8 cellular contexts compared by ENCODE assay signal in genomic region chr17:81509048-81509686, GRCh38. TPM values are rescaled to one million over a fixed set of nuclear protein-coding genes. Genes with fewer than 3 reads are reported as not detected.
DNase-seq lines count a peak whose midpoint lies in the region; ATAC-seq, FAIRE-seq and TF ChIP-seq lines count a peak whose summit lies in the region.

No MANE protein-coding gene starts in this region.

- H3K23ac ChIP-seq in IMR-90 (ENCODE audit: low read depth, low read length), result peak overlapping the region; percentile 68

- no peak overlapping the region for H2AK5ac ChIP-seq in IMR-90 (ENCODE audit: low read depth, low read length)

- peak overlapping the region; percentile 19 for H2BK5ac ChIP-seq in IMR-90 (ENCODE audit: low read depth, low read length, poor library complexity, severe bottlenecking)

- POLR2A ChIA-PET in Caco-2 (lab: Charles Lee), result interaction anchor here (0.6 to 1.3 kb wide), 8 partner anchors 9 to 352 kb away, joined by 3 to 8 read pairs (median 4); partner anchors contain the start of genes BAHCC1 and CEP131
- POLR2A ChIA-PET in IMR-90 (lab: Charles Lee; ENCODE audit: unreplicated experiment), result interaction anchor here (0.6 to 1.8 kb wide), 4 partner anchors 9 to 796 kb away, joined by 3 to 16 read pairs (median 5); no protein-coding TSS in a partner anchor

- TF ChIP-seq POLR2A in IMR-90 (IDR thresholded peaks at IDR 0.05; ENCODE audit: low read depth, low read length), result peak; percentile 20; the same call in 1 of the 2 replicates

- CTCF ChIA-PET in Caco-2 (lab: Charles Lee), result interaction anchor here (0.7 to 1.0 kb wide), 2 partner anchors 24 to 114 kb away, joined by 3 to 4 read pairs; partner anchors contain the start of gene BAHCC1
- CTCF ChIA-PET in IMR-90 (lab: Yijun Ruan, JAX), result interaction anchor here (0.7 kb wide), 1 partner anchor 13 kb away, joined by 3 read pairs; no protein-coding TSS in a partner anchor

- BruUV-seq in Caco-2 (replicated peaks; lab: Mats Ljungman, UMichigan) (no TSS peak), IMR-90 (replicated peaks; lab: Mats Ljungman, UMichigan) (no TSS peak)

- H3K9me1 ChIP-seq in IMR-90 (ENCODE audit: insufficient read depth, low read length), result no peaks in the 10 kb centered on the region

- H3K9me3 Mint-ChIP-seq in Caco-2 (ENCODE audit: unreplicated experiment), result no peaks in the 10 kb centered on the region
- no peaks in the 10 kb centered on the region for H3K9me3 Mint-ChIP-seq in activated naive CD8-positive, alpha-beta T cell (ENCODE audit: low read depth)

- H4K20me1 ChIP-seq in IMR-90 (ENCODE audit: insufficient read depth, low read length), result peaks cover 61% of the 10 kb centered on the region

- peaks cover 26% of the 10 kb centered on the region for H3K4me1 Mint-ChIP-seq in Caco-2 (ENCODE audit: low read depth, unreplicated experiment)
- peaks cover 20% of the 10 kb centered on the region for H3K4me1 Mint-ChIP-seq in activated naive CD8-positive, alpha-beta T cell (ENCODE audit: low read depth)

- TF ChIP-seq CTCF in Caco-2 (IDR thresholded peaks at IDR 0.05; ENCODE audit: insufficient read depth in 1 of 2, low read depth in 1 of 2, low read length in 1 of 2, severe bottlenecking in 1 of 2, unreplicated experiment in 1 of 2) (no peak), IMR-90 (conservative IDR thresholded peaks at IDR 0.05; ENCODE audit: low read depth, low read length) (no peak), kidney (IDR thresholded peaks at IDR 0.05; ENCODE audit: borderline replicate concordance, extremely low read depth, insufficient read depth) (no peak)

- H3K4me3 ChIP-seq in Caco-2 (ENCODE audit: low read depth, low read length), result no peak overlapping the region; the same call in 1 of the 2 replicates
- H3K4me3 ChIP-seq in IMR-90 (ENCODE audit: insufficient read depth, low read depth, low read length), result peak overlapping the region; percentile 79
- peak overlapping the region; percentile 84 to 96 for H3K4me3 ChIP-seq in kidney (ENCODE audit: low read length in 2 of 2)

- H3K27ac Mint-ChIP-seq in Caco-2 (ENCODE audit: unreplicated experiment), result peak overlapping the region; percentile 77
- peak overlapping the region; percentile 95 for H3K27ac Mint-ChIP-seq in activated naive CD8-positive, alpha-beta T cell

- no peak overlapping the region for H3K18ac ChIP-seq in IMR-90 (ENCODE audit: low read depth, low read length)

- peaks cover 0 to 35% of the 10 kb centered on the region in 2 experiments; a peak in 2 of 4 replicates for H3K79me1 ChIP-seq in IMR-90 (ENCODE audit: low read depth in 1 of 2, low read length in 2 of 2)

- no peak overlapping the region for H4K91ac ChIP-seq in IMR-90 (ENCODE audit: insufficient read depth, low read depth, low read length)

- H3K9ac ChIP-seq in IMR-90 (ENCODE audit: low read depth, low read length), result peak overlapping the region; percentile 98
- peak overlapping the region; percentile 57 to 83 for H3K9ac ChIP-seq in kidney (ENCODE audit: low read length in 2 of 2)

- H3K4me3 Mint-ChIP-seq in Caco-2 (ENCODE audit: unreplicated experiment), result peak overlapping the region; percentile 92
- peak overlapping the region; percentile 96 for H3K4me3 Mint-ChIP-seq in activated naive CD8-positive, alpha-beta T cell

- no peak for ATAC-seq in IMR-90 (ENCODE audit: low read depth)
- no peak for ATAC-seq in GM21619 (IDR thresholded peaks at IDR 0.05; ENCODE audit: unreplicated experiment)

- dilution Hi-C loops in IMR-90 (cut with HindIII; ENCODE audit: low sequenced_read_pairs, unreplicated experiment), result no loop called here

- H3K4ac ChIP-seq in IMR-90 (ENCODE audit: low read depth, low read length), result no peak overlapping the region

- H3K4me1 ChIP-seq in Caco-2, result peaks cover 22% of the 10 kb centered on the region
- H3K4me1 ChIP-seq in IMR-90 (ENCODE audit: control insufficient read depth, insufficient read depth, low read length), result peaks cover under 1% of the 10 kb centered on the region
- peaks cover 3 to 13% of the 10 kb centered on the region in 2 donors for H3K4me1 ChIP-seq in kidney (ENCODE audit: control insufficient read depth in 1 of 2, insufficient read depth in 1 of 2, low read depth in 1 of 2, low read length in 2 of 2)

- no peak overlapping the region for H2BK15ac ChIP-seq in IMR-90 (ENCODE audit: low read depth, low read length)

- peak overlapping the region; percentile 80; the same call in 1 of the 2 replicates for H3K56ac ChIP-seq in IMR-90 (ENCODE audit: extremely low read depth, insufficient read depth, low read length)

- H2AK9ac ChIP-seq in IMR-90 (replicated peaks; ENCODE audit: low read depth, low read length, poor library complexity), result peak overlapping the region; percentile 38

- no peaks in the 10 kb centered on the region for H3K27me3 ChIP-seq in Caco-2 (replicated peaks; ENCODE audit: control insufficient read depth, insufficient read depth, low read length)
- H3K27me3 ChIP-seq in IMR-90 (ENCODE audit: control insufficient read depth, insufficient read depth, low read length), result no peaks in the 10 kb centered on the region

- in situ Hi-C loops in IMR-90 (cut with MboI; ENCODE audit: low sequenced_read_pairs), result no loop called here

- no peak overlapping the region for H2BK120ac ChIP-seq in IMR-90 (ENCODE audit: low read depth, low read length)

- H3K4me2 ChIP-seq in IMR-90 (ENCODE audit: low read depth, low read length), result peak overlapping the region; percentile 70

- peak overlapping the region in 1 of 2 experiments; percentile 41; a peak in 2 of 4 replicates for H4K8ac ChIP-seq in IMR-90 (ENCODE audit: low read depth in 2 of 2, low read length in 2 of 2)

- H3K9me3 ChIP-seq in Caco-2 (no peaks in the 10 kb centered on the region), IMR-90 (ENCODE audit: control insufficient read depth, insufficient read depth, low read length) (no peaks in the 10 kb centered on the region), kidney (ENCODE audit: control insufficient read depth in 1 of 2, low read length in 2 of 2) (no peaks in the 10 kb centered on the region)

- 33% methylated on average over 1 of the region's 8 CpGs; no CpG with 5 or more reads in 1 of the 2 experiments for WGBS in IMR-90 (ENCODE audit: extremely low coverage in 2 of 2, insufficient read length in 1 of 2), 2 experiments

- H3K36me3 ChIP-seq in Caco-2 (ENCODE audit: control insufficient read depth, insufficient read depth, low read length), result peaks cover 14% of the 10 kb centered on the region
- H3K36me3 ChIP-seq in IMR-90 (ENCODE audit: control insufficient read depth, insufficient read depth, low read length), result peaks cover 37% of the 10 kb centered on the region
- peaks cover 11 to 28% of the 10 kb centered on the region in 2 donors for H3K36me3 ChIP-seq in kidney (ENCODE audit: control insufficient read depth in 1 of 2, insufficient read depth in 2 of 2, low read length in 2 of 2)

- H3K27me3 Mint-ChIP-seq in Caco-2 (ENCODE audit: insufficient read depth, unreplicated experiment), result no peaks in the 10 kb centered on the region
- no peaks in the 10 kb centered on the region for H3K27me3 Mint-ChIP-seq in activated naive CD8-positive, alpha-beta T cell

- DNase-seq in Caco-2 (peak in 1 of 2 experiments; percentile 67), IMR-90 (no peak), kidney (no peak), NCI-H1930 (lab: John Stamatoyannopoulos, UW) (no peak)
- no peak for DNase-seq in activated effector memory CD4-positive, alpha-beta T cell treated with Interleukin-2 at 50 U/mL for 16 hours

- intact Hi-C loops in Caco-2 (cut with micrococcal nuclease; ENCODE audit: unreplicated experiment) (no loop called here), IMR-90 (cut with micrococcal nuclease) (no loop called here), kidney (cut with DNase I) (no loop called here)

- no peak for TF ChIP-seq RAD21 in IMR-90 (IDR thresholded peaks at IDR 0.05; ENCODE audit: low read length)

- H2BK20ac ChIP-seq in IMR-90 (ENCODE audit: low read depth, low read length), result no peak overlapping the region

- H4K5ac ChIP-seq in IMR-90 (ENCODE audit: low read depth, low read length), result no peak overlapping the region

- H3K27ac ChIP-seq in IMR-90 (ENCODE audit: insufficient read depth, low read length) (peak overlapping the region; percentile 0; the same call in 1 of the 2 replicates), kidney (ENCODE audit: low read depth in 2 of 2, low read length in 2 of 2) (no peak overlapping the region), temporal lobe (ENCODE audit: low read depth, low read length) (peak overlapping the region; percentile 44)

- no peak for FAIRE-seq in kidney (lab: Jason Lieb, UNC)

- H3K14ac ChIP-seq in IMR-90 (replicated peaks; ENCODE audit: low read depth, low read length), result peak overlapping the region; percentile 93

- peaks cover 87% of the 10 kb centered on the region for H3K36me3 Mint-ChIP-seq in Caco-2 (ENCODE audit: insufficient read depth, unreplicated experiment)
- H3K36me3 Mint-ChIP-seq in activated naive CD8-positive, alpha-beta T cell, result peaks cover 27% of the 10 kb centered on the region

- H2AFZ ChIP-seq in IMR-90 (replicated peaks; ENCODE audit: low read length, poor library complexity), result no peak overlapping the region

TF ChIP-seq in IMR-90, 13 proteins besides CTCF, POLR2A, EP300 and RAD21 (continues in another document):
- no peak for TF ChIP-seq MAFK (IDR thresholded peaks at IDR 0.05; ENCODE audit: low read depth, low read length)
- TF ChIP-seq CHD1 (IDR thresholded peaks at IDR 0.05; ENCODE audit: low read depth, low read length), result no peak
- TF ChIP-seq SMC3 (IDR thresholded peaks at IDR 0.05; ENCODE audit: low read depth, low read length), result no peak
- TF ChIP-seq FOS (IDR thresholded peaks at IDR 0.05; ENCODE audit: low read depth, low read length), result no peak

RNA-seq across cellular contexts. Expression of gene ACTG1, which starts 3.4 kb away (rescaled TPM):
- total RNA-seq in Caco-2 (2022) (1,436 and 1,933 TPM in 2 replicates), IMR-90 (2012; rRNA removed) (12,144 and 15,732 TPM in 2 replicates), kidney (2,632 TPM), temporal lobe (2,532 TPM)
- polyA plus RNA-seq in IMR-90 (2012; rRNA removed) (10,271 and 10,907 TPM in 2 replicates), kidney (ENCODE audit: insufficient read depth, low read depth, low replicate concordance) (1,350 TPM)
- 46,606 and 47,328 TPM in 2 replicates for polyA plus RNA-seq in IMR-90 (2012; cell fraction: cytosol; rRNA removed)
- polyA plus RNA-seq in IMR-90 (2012; cell fraction: nucleus; rRNA removed; ENCODE audit: low replicate concordance), result 8,917 and 28,399 TPM in 2 replicates

RNA-seq across cellular contexts. Expression of gene FSCN2, which starts 19.0 kb away (rescaled TPM):
- total RNA-seq in Caco-2 (2022) (2.1 and 2.9 TPM in 2 replicates), IMR-90 (2012; rRNA removed) (0.18 and 0.28 TPM in 2 replicates), kidney (3.8 TPM), temporal lobe (3.4 TPM)
- polyA plus RNA-seq in IMR-90 (2012; rRNA removed) (0.84 and 1.1 TPM in 2 replicates), kidney (ENCODE audit: insufficient read depth, low read depth, low replicate concordance) (0.26 TPM)
- 0.22 and 0.96 TPM in 2 replicates for polyA plus RNA-seq in IMR-90 (2012; cell fraction: cytosol; rRNA removed)
- 2.6 and 6.7 TPM in 2 replicates for polyA plus RNA-seq in IMR-90 (2012; cell fraction: nucleus; rRNA removed; ENCODE audit: low replicate concordance)

RNA-seq across cellular contexts. Expression of gene FAAP100, which starts 43.0 kb away (rescaled TPM):
- total RNA-seq in Caco-2 (2022), result 38.5 and 42.2 TPM in 2 replicates
- 7.5 and 7.9 TPM in 2 replicates for total RNA-seq in IMR-90 (2012; rRNA removed)
- 24.8 and 27.5 TPM in 2 replicates for polyA plus RNA-seq in IMR-90 (2012; rRNA removed)
- 14.4 and 23.9 TPM in 2 replicates for polyA plus RNA-seq in IMR-90 (2012; cell fraction: cytosol; rRNA removed)
- polyA plus RNA-seq in IMR-90 (2012; cell fraction: nucleus; rRNA removed; ENCODE audit: low replicate concordance), result 48.3 and 135 TPM in 2 replicates
- 28.6 TPM for total RNA-seq in kidney
- 13.2 TPM for polyA plus RNA-seq in kidney (ENCODE audit: insufficient read depth, low read depth, low replicate concordance)
- 25.1 TPM for total RNA-seq in temporal lobe

Comparison
In these comparisons a context has a peak if more than half of its experiments do, and no peak if none do; other contexts are left out.
1. H3K27ac ChIP-seq: peak in IMR-90 (single experiment) and temporal lobe (single experiment); none in kidney (0 of 2).